In genomic region chr10:45243261-45243660, GRCh38 we compare ENCODE assay signal across 24 cellular contexts.
DNase-seq lines count a peak whose midpoint lies in the region; ATAC-seq, FAIRE-seq and TF ChIP-seq lines count a peak whose summit lies in the region.
"Had no signal": no experiment of that assay in that cellular context is flagged by ENCODE, and none has a peak within 500 bp of the region (broad histone marks: within the 10 kb centered on the region; RNA-seq: fewer than 3 reads in every experiment).

No MANE protein-coding gene starts in this region.

- no peak overlapping the region for H3K4me3 Mint-ChIP-seq in GM23338
- no peak overlapping the region for H3K4me3 Mint-ChIP-seq in natural killer cell
- H3K4me3 Mint-ChIP-seq: CD14-positive monocyte; CD4-positive, alpha-beta memory T cell; CD4-positive, CD25-positive, alpha-beta regulatory T cell; CD8-positive, alpha-beta memory T cell had no signal

- no TSS peak for BruUV-seq in HepG2 (replicated peaks; lab: Mats Ljungman, UMichigan)

- H3K9me3 Mint-ChIP-seq in GM23338 (no peaks in the 10 kb centered on the region; the same call in 2 of the 3 replicates), natural killer cell (no peaks in the 10 kb centered on the region)
- H3K9me3 Mint-ChIP-seq: CD14-positive monocyte; CD4-positive, alpha-beta memory T cell; CD8-positive, alpha-beta memory T cell had no signal

- no peak overlapping the region for H2BK12ac ChIP-seq in H1 (ENCODE audit: low read depth, low read length)

- no peak for TF ChIP-seq EP300 in HepG2 (IDR thresholded peaks at IDR 0.05; ENCODE audit: low read depth in 2 of 2, low read length in 2 of 2)
- no peak for TF ChIP-seq EP300 in HepG2 (CRISPR knock-in tag; IDR thresholded peaks at IDR 0.05; ENCODE audit: borderline replicate concordance)
- TF ChIP-seq EP300 in H1 (IDR thresholded peaks at IDR 0.05; ENCODE audit: borderline replicate concordance in 1 of 2, low read depth in 2 of 2, low read length in 2 of 2) = no peak

- no peak overlapping the region for H3K18ac ChIP-seq in H1 (ENCODE audit: extremely low read depth, low read length)

- ATAC-seq in HepG2 = no peak
- ATAC-seq in right lobe of liver = no peak
- ATAC-seq in GM23338 = no peak
- ATAC-seq in natural killer cell = no peak
- no peak for ATAC-seq in left lobe of liver

- H2AFZ ChIP-seq in HepG2 (ENCODE audit: low read length) = no peak overlapping the region
- H2AFZ ChIP-seq in GM23338 = no peak overlapping the region; the same call in 1 of the 2 replicates
- H2AFZ ChIP-seq in Loucy (ENCODE audit: low read length) = peak overlapping the region; percentile 42; the same call in 1 of the 2 replicates
- no peak overlapping the region for H2AFZ ChIP-seq in H1 (ENCODE audit: low read length)

- CTCF ChIA-PET in HepG2 (lab: Yijun Ruan, JAX; ENCODE audit: low intra/inter-chr PET ratio, low total read pairs) = no interaction called here
- CTCF ChIA-PET in H1 (lab: Charles Lee; ENCODE audit: partially characterized antibody) = interaction anchor here (4.5 kb wide), 1 partner anchor 8 kb away, joined by 20 read pairs; no protein-coding TSS in a partner anchor

- H3K79me1 ChIP-seq in H1 (ENCODE audit: low read depth, low read length) = no peaks in the 10 kb centered on the region

- no peak overlapping the region for H4K5ac ChIP-seq in H1 (ENCODE audit: insufficient read length, low read depth, low read length)

- FAIRE-seq in HepG2 (lab: Jason Lieb, UNC) (no peak), H1 (lab: Jason Lieb, UNC) (no peak)
- FAIRE-seq: GM12891, GM19239 had no signal

- TF ChIP-seq CTCF in HepG2 (CRISPR knock-in tag; IDR thresholded peaks at IDR 0.05) (no peak), right lobe of liver (IDR thresholded peaks at IDR 0.05) (no peak), GM23338 (conservative IDR thresholded peaks at IDR 0.05; ENCODE audit: low read depth in 2 of 2) (no peak), Loucy (conservative IDR thresholded peaks at IDR 0.05; ENCODE audit: low read length) (no peak), H1 (IDR thresholded peaks at IDR 0.05; ENCODE audit: control extremely low read depth in 1 of 3, insufficient read depth in 1 of 3, low read depth in 1 of 3, low read length in 3 of 3) (no peak), natural killer cell (IDR thresholded peaks at IDR 0.05) (no peak)

- no peak for TF ChIP-seq POLR2A in HepG2 (IDR thresholded peaks at IDR 0.05; ENCODE audit: insufficient read depth in 1 of 2, low read depth in 2 of 2, low read length in 2 of 2)
- TF ChIP-seq POLR2A in right lobe of liver (IDR thresholded peaks at IDR 0.05) = no peak
- TF ChIP-seq POLR2A in H1 (IDR thresholded peaks at IDR 0.05; ENCODE audit: control extremely low read depth in 1 of 2, low read depth in 2 of 2, low read length in 2 of 2) = no peak

- H3K14ac ChIP-seq in H1 (ENCODE audit: insufficient read length) = no peak overlapping the region

- H3K36me3 Mint-ChIP-seq in GM23338 (ENCODE audit: low read depth) = peaks cover 3% of the 10 kb centered on the region; the same call in 1 of the 3 replicates
- no peaks in the 10 kb centered on the region for H3K36me3 Mint-ChIP-seq in natural killer cell
- H3K36me3 Mint-ChIP-seq: CD14-positive monocyte; CD4-positive, alpha-beta memory T cell; CD4-positive, CD25-positive, alpha-beta regulatory T cell; CD8-positive, alpha-beta memory T cell had no signal

- no peak for TF ChIP-seq RAD21 in HepG2 (CRISPR knock-in tag; IDR thresholded peaks at IDR 0.05)
- TF ChIP-seq RAD21 in H1 (IDR thresholded peaks at IDR 0.05 in 1 of 2, conservative IDR thresholded peaks at IDR 0.05 in 1 of 2; ENCODE audit: low read depth in 2 of 2, low read length in 2 of 2) = no peak

- H3K4me1 Mint-ChIP-seq in GM23338 (peaks cover 14% of the 10 kb centered on the region), natural killer cell (peaks cover 0 to 4% of the 10 kb centered on the region in 2 donors)
- H3K4me1 Mint-ChIP-seq: CD4-positive, CD25-positive, alpha-beta regulatory T cell had no signal

- H3K79me2 ChIP-seq in HepG2 (ENCODE audit: insufficient read depth, low read length) (no peaks in the 10 kb centered on the region), GM23338 (replicated peaks; ENCODE audit: insufficient read depth) (no peaks in the 10 kb centered on the region), Loucy (ENCODE audit: insufficient read depth, low read length) (no peaks in the 10 kb centered on the region), H1 (ENCODE audit: control insufficient read depth in 1 of 2, insufficient read depth in 2 of 2, low read length in 2 of 2) (no peaks in the 10 kb centered on the region)

- H3K9me3 ChIP-seq in HepG2 (ENCODE audit: low read length) (no peaks in the 10 kb centered on the region), right lobe of liver (no peaks in the 10 kb centered on the region), Loucy (ENCODE audit: insufficient read depth, low read depth, low read length) (no peaks in the 10 kb centered on the region), H1 (ENCODE audit: insufficient read depth in 2 of 2, low read depth in 1 of 2, low read length in 1 of 2) (no peaks in the 10 kb centered on the region)
- H3K9me3 ChIP-seq: BE2C, BLaER1 had no signal

- no peak overlapping the region for H2BK120ac ChIP-seq in H1 (replicated peaks; ENCODE audit: low read depth, low read length)

- no peaks in the 10 kb centered on the region for H3F3A ChIP-seq in GM23338 (replicated peaks; ENCODE audit: low read depth)
- H3F3A ChIP-seq in Loucy (ENCODE audit: low read depth) = no peaks in the 10 kb centered on the region

- no peak overlapping the region for H4K91ac ChIP-seq in H1 (replicated peaks; ENCODE audit: insufficient read length, low read length)

- intact Hi-C loops in HepG2 (cut with micrococcal nuclease; ENCODE audit: unreplicated experiment) (no loop called here), right lobe of liver (cut with DNase I) (no loop called here), natural killer cell (cut with micrococcal nuclease) (no loop called here)

- no peaks in the 10 kb centered on the region for H3K23me2 ChIP-seq in H1 (ENCODE audit: low read depth, low read length)

- in situ Hi-C loops in HepG2 (cut with HindIII; ENCODE audit: extremely low pct_ligation_motif_present, low pct_unique_long_range_greater_than_20kb) = loop anchor here (25.0 kb wide), 2 partner anchors 231 to 419 kb away; partner anchors contain the start of genes ZFAND4 and ZNF22

- H2BK20ac ChIP-seq in H1 (ENCODE audit: low read length) = 0 out of 2 replicates have a peak overlapping the region, but pooled peaks have one; percentile 25

- H2AK5ac ChIP-seq in H1 (ENCODE audit: low read depth, low read length) = no peak overlapping the region

- H3K27me3 ChIP-seq in HepG2 (ENCODE audit: control insufficient read depth in 1 of 2, insufficient read depth in 2 of 2, low read length in 2 of 2) = peaks cover 0 to 34% of the 10 kb centered on the region in 2 experiments; a peak in 4 of 5 replicates
- no peaks in the 10 kb centered on the region for H3K27me3 ChIP-seq in right lobe of liver
- H3K27me3 ChIP-seq in GM23338 (ENCODE audit: insufficient read depth) = no peaks in the 10 kb centered on the region
- H3K27me3 ChIP-seq in Loucy (ENCODE audit: insufficient read depth, low read length, poor library complexity, severe bottlenecking) = no peaks in the 10 kb centered on the region
- no peaks in the 10 kb centered on the region for H3K27me3 ChIP-seq in H1 (replicated peaks in 1 of 4; ENCODE audit: control insufficient read depth in 3 of 4, extremely low read depth in 1 of 4, insufficient read depth in 3 of 4, low read length in 3 of 4)
- H3K27me3 ChIP-seq: BE2C, BLaER1 had no signal

- H3K9me2 ChIP-seq in GM23338 (ENCODE audit: insufficient read depth) (no peaks in the 10 kb centered on the region; the same call in 1 of the 2 replicates), Loucy (replicated peaks; ENCODE audit: low read depth, low read length) (no peaks in the 10 kb centered on the region)

- no peak overlapping the region for H3K56ac ChIP-seq in H1 (replicated peaks; ENCODE audit: insufficient read length, low read depth, low read length)

- H3K4me1 ChIP-seq in HepG2 (ENCODE audit: insufficient read depth, low read length) (no peaks in the 10 kb centered on the region), right lobe of liver (no peaks in the 10 kb centered on the region), GM23338 (ENCODE audit: insufficient read depth) (peaks cover 20% of the 10 kb centered on the region), Loucy (ENCODE audit: insufficient read depth, low read length, poor library complexity, severe bottlenecking) (peaks cover 11% of the 10 kb centered on the region), H1 (replicated peaks in 1 of 4; ENCODE audit: control insufficient read depth in 3 of 4, insufficient read depth in 4 of 4, low read length in 3 of 4) (peaks cover 2 to 4% (median 3%) of the 10 kb centered on the region in 4 experiments; a peak in 3 of 7 replicates)
- H3K4me1 ChIP-seq: BE2C, BLaER1 had no signal

- H3K27me3 Mint-ChIP-seq in GM23338 (ENCODE audit: insufficient read depth, low read depth, poor library complexity) (peaks cover 2% of the 10 kb centered on the region), natural killer cell (ENCODE audit: low read depth in 2 of 2) (no peaks in the 10 kb centered on the region)
- H3K27me3 Mint-ChIP-seq: CD4-positive, CD25-positive, alpha-beta regulatory T cell had no signal

- no peak overlapping the region for H3K4ac ChIP-seq in H1 (replicated peaks; ENCODE audit: insufficient read length, low read depth, low read length)

- H3K9ac ChIP-seq in HepG2 (ENCODE audit: insufficient read depth, low read depth, low read length) = no peak overlapping the region
- no peak overlapping the region for H3K9ac ChIP-seq in Loucy (ENCODE audit: low read depth, low read length, poor library complexity, severe bottlenecking)
- no peak overlapping the region for H3K9ac ChIP-seq in H1 (replicated peaks in 1 of 4; ENCODE audit: extremely low read depth in 1 of 4, low read depth in 3 of 4, low read length in 3 of 4)
- H3K9ac ChIP-seq: BLaER1 had no signal

- no CpG with 5 or more reads among the region's 2 CpGs for WGBS in HepG2 (ENCODE audit: low lambda C conversion rate)
- whole genome bisulfite sequencing in right lobe of liver (ENCODE audit: insufficient coverage, low coverage, low lambda C conversion rate, missing lambda C conversion rate) = no CpG with 5 or more reads among the region's 2 CpGs
- WGBS in H1 (ENCODE audit: extremely low coverage in 1 of 2, insufficient coverage in 1 of 2, insufficient read length in 1 of 2, insufficient replicate concordance in 2 of 2, low coverage in 1 of 2, low lambda C conversion rate in 2 of 2, missing lambda C conversion rate in 1 of 2), 2 experiments = 83% methylated on average over 2 of the region's 2 CpGs; no CpG with 5 or more reads in 1 of the 2 experiments

- no peak overlapping the region for H2BK15ac ChIP-seq in H1 (ENCODE audit: low read length)

- H2BK5ac ChIP-seq in H1 (ENCODE audit: low read depth, low read length) = no peak overlapping the region

- H3K23ac ChIP-seq in H1 (ENCODE audit: insufficient read length) = no peak overlapping the region

- H4K20me1 ChIP-seq in HepG2 (ENCODE audit: insufficient read depth, low read length) = no peaks in the 10 kb centered on the region
- no peaks in the 10 kb centered on the region for H4K20me1 ChIP-seq in GM23338 (replicated peaks; ENCODE audit: insufficient read depth)
- no peaks in the 10 kb centered on the region for H4K20me1 ChIP-seq in Loucy (ENCODE audit: insufficient read depth, low read length, poor library complexity, severe bottlenecking)
- H4K20me1 ChIP-seq in H1 (replicated peaks in 1 of 2; ENCODE audit: control insufficient read depth in 1 of 2, insufficient read depth in 2 of 2, low read length in 2 of 2) = no peaks in the 10 kb centered on the region
- H4K20me1 ChIP-seq: BLaER1 had no signal

- POLR2A ChIA-PET in HepG2 (lab: Yijun Ruan, JAX) (no interaction called here), H1 (lab: Charles Lee; ENCODE audit: partially characterized antibody) (no interaction called here)

- DNase-seq in HepG2 (ENCODE audit: low spot score) (no peak), right lobe of liver (no peak), GM23338 (ENCODE audit: low spot score) (no peak), H1 (ENCODE audit: low read depth in 1 of 2, low spot score in 2 of 2) (no peak), natural killer cell (no peak), NCI-H1092 treated with DMSO at 0.1 percent for 48 hours (lab: John Stamatoyannopoulos, UW) (no peak), left lobe of liver (ENCODE audit: low spot score) (no peak)
- DNase-seq: 8988T; ACHN; BE2C; C1 segment of cervical spinal cord; CD4-positive, alpha-beta memory T cell; CD4-positive, CD25-positive, alpha-beta regulatory T cell; CD8-positive, alpha-beta memory T cell; COR-L47; DMS 273 treated with DMSO at 0.1 percent for 48 hours; DMS153; DMS79; GF-D8 had no signal

- no peak overlapping the region for H3K27ac ChIP-seq in HepG2 (ENCODE audit: extremely low read length, insufficient read depth, low read length)
- no peak overlapping the region for H3K27ac ChIP-seq in right lobe of liver
- no peak overlapping the region for H3K27ac ChIP-seq in GM23338 (ENCODE audit: low read depth)
- H3K27ac ChIP-seq in H1 (ENCODE audit: low read depth, low read length) = no peak overlapping the region
- H3K27ac ChIP-seq: BLaER1 had no signal

- H3K4me2 ChIP-seq in HepG2 (ENCODE audit: low read depth, low read length) (no peak overlapping the region), GM23338 (no peak overlapping the region), Loucy (ENCODE audit: low read depth, low read length, poor library complexity, severe bottlenecking) (no peak overlapping the region), H1 (ENCODE audit: insufficient read depth in 1 of 2, low read depth in 2 of 2, low read length in 2 of 2) (no peak overlapping the region)
- H3K4me2 ChIP-seq: BLaER1 had no signal

- no peak overlapping the region for H3K4me3 ChIP-seq in HepG2 (replicated peaks in 1 of 3; ENCODE audit: insufficient read depth in 1 of 3, low read depth in 2 of 3, low read length in 3 of 3)
- H3K4me3 ChIP-seq in right lobe of liver = no peak overlapping the region
- no peak overlapping the region for H3K4me3 ChIP-seq in GM23338
- H3K4me3 ChIP-seq in Loucy (ENCODE audit: low read length, poor library complexity, severe bottlenecking) = no peak overlapping the region
- H3K4me3 ChIP-seq in H1 (ENCODE audit: extremely low read depth in 1 of 4, insufficient read depth in 2 of 4, low read depth in 3 of 4, low read length in 4 of 4) = no peak overlapping the region
- H3K4me3 ChIP-seq: BLaER1 had no signal

- no peaks in the 10 kb centered on the region for H3K36me3 ChIP-seq in HepG2 (replicated peaks in 1 of 2; ENCODE audit: control insufficient read depth in 1 of 2, insufficient read depth in 2 of 2, low read length in 2 of 2)
- no peaks in the 10 kb centered on the region for H3K36me3 ChIP-seq in right lobe of liver
- no peaks in the 10 kb centered on the region for H3K36me3 ChIP-seq in GM23338 (ENCODE audit: insufficient read depth)
- H3K36me3 ChIP-seq in Loucy (ENCODE audit: insufficient read depth, low read length) = no peaks in the 10 kb centered on the region
- no peaks in the 10 kb centered on the region for H3K36me3 ChIP-seq in H1 (ENCODE audit: control insufficient read depth in 2 of 4, insufficient read depth in 4 of 4, low read length in 3 of 4)
- H3K36me3 ChIP-seq: BE2C, BLaER1 had no signal

- H4K8ac ChIP-seq in H1 (ENCODE audit: extremely low read depth, insufficient read depth, low read length) = no peak overlapping the region

- H3K27ac Mint-ChIP-seq in GM23338 (no peak overlapping the region), natural killer cell (no peak overlapping the region)
- H3K27ac Mint-ChIP-seq: CD4-positive, alpha-beta memory T cell; CD4-positive, CD25-positive, alpha-beta regulatory T cell had no signal
